In the genomic region with DNA sequence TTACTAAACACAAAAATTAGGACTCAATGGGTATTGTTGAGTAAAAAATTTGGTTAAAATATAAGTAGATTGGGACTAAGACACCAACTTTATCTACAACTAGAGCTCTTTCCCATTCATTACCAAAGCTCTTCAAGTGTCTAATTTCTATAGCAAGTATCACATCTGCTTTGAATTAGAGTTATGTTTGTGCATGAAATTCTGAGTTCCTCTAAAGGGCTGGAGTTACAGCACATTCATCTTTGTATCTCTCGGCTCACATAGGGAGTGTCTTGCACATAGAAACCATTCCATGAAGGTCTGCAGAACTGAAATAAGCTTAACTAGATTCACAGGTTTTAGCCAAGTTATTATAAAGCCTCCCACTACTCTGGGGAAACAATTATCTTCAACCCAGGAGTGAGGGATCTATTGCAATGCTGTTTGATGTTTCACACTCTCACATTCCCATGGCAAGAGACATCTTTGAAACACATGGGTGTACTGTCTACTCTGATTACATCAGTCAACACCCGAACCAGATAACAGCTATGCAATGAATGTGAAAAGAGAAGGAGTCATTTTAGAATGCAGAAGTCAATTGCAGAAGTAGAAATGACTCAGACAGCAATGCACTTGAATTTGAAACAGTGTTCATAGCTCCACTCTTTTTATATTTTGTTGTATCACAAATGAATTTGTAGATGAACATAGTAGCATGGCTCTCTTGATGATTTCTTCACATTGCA, we compare ENCODE assay signal across 19 cellular contexts.
A peak's percentile ranks its signal among the peaks of the same experiment; 100 is the strongest.
DNase-seq lines count a peak whose midpoint lies in the region; ATAC-seq and TF ChIP-seq lines count a peak whose summit lies in the region.
"Had no signal": no experiment of that assay in that cellular context is flagged by ENCODE, and none has a peak within 500 bp of the region (broad histone marks: within the 10 kb centered on the region; RNA-seq: fewer than 3 reads in every experiment).

No MANE protein-coding gene starts in this region.

- H3K36me3 ChIP-seq in left ventricle myocardium inferior (no peaks in the 10 kb centered on the region), SK-N-MC (ENCODE audit: insufficient read depth, low read length) (no peaks in the 10 kb centered on the region), tibial nerve (no peaks in the 10 kb centered on the region)
- H3K36me3 ChIP-seq: ascending aorta, esophagus muscularis mucosa, left lung, SJSA1, thoracic aorta had no signal

- no peak for TF ChIP-seq POLR2A in tibial nerve (IDR thresholded peaks at IDR 0.05)

- intact Hi-C loops in Right ventricle myocardium superior (cut with DNase I): no loop called here
- intact Hi-C loops in left ventricle myocardium inferior (cut with micrococcal nuclease): no loop called here

- H3K27me3 ChIP-seq in left ventricle myocardium inferior (ENCODE audit: low read depth) (no peaks in the 10 kb centered on the region), tibial nerve (no peaks in the 10 kb centered on the region)
- H3K27me3 ChIP-seq: ascending aorta, SJSA1 had no signal

- no peak for TF ChIP-seq CTCF in left ventricle myocardium inferior (IDR thresholded peaks at IDR 0.05; ENCODE audit: borderline replicate concordance)
- no peak for TF ChIP-seq CTCF in fibroblast of mammary gland (conservative IDR thresholded peaks at IDR 0.05; ENCODE audit: control insufficient read depth, insufficient read depth, low read depth, low read length)
- TF ChIP-seq CTCF in tibial nerve (IDR thresholded peaks at IDR 0.05): no peak

- no peak for TF ChIP-seq EP300 in tibial nerve (IDR thresholded peaks at IDR 0.05)

- ATAC-seq in Right ventricle myocardium superior (ENCODE audit: poor library complexity) (peak; percentile 73), HG02884 (IDR thresholded peaks at IDR 0.05; ENCODE audit: unreplicated experiment) (no peak)
- peak; percentile 48 for ATAC-seq in stimulated activated memory B cell treated with anti-CD40 and anti-IgM and Interleukin-4, amounts not matched to agents 10 μg/mL and 1 μg/mL and 100 μg/mL, for 72 hours
- ATAC-seq: left lung, natural killer cell had no signal

- no peaks in the 10 kb centered on the region for H3K4me1 ChIP-seq in left ventricle myocardium inferior
- no peaks in the 10 kb centered on the region for H3K4me1 ChIP-seq in tibial nerve
- H3K4me1 ChIP-seq: ascending aorta, esophagus muscularis mucosa, left lung, SJSA1 had no signal

- 23 to 34% methylated on average over 2 of the region's 2 CpGs for WGBS in tibial nerve, 2 donors

- H3K27ac ChIP-seq in left ventricle myocardium inferior (replicated peaks): no peak overlapping the region
- H3K27ac ChIP-seq in SK-N-MC: peak overlapping the region; percentile 92
- no peak overlapping the region for H3K27ac ChIP-seq in tibial nerve
- H3K27ac ChIP-seq: ascending aorta, esophagus muscularis mucosa, left lung, SJSA1, thoracic aorta had no signal

- DNase-seq in Right ventricle myocardium superior (no peak), left ventricle myocardium inferior (no peak), SK-N-MC (ENCODE audit: low read depth, low spot score) (peak; percentile 64), fibroblast of mammary gland (ENCODE audit: low read depth) (peak; percentile 6), NCI-H1694 treated with DMSO at 0.1 percent for 48 hours (lab: John Stamatoyannopoulos, UW) (no peak), tibial nerve (ENCODE audit: low spot score in 2 of 2) (no peak)
- DNase-seq: activated CD8-positive, alpha-beta memory T cell treated with anti-CD3 and anti-CD28 coated beads for 24 hours; activated effector memory CD4-positive, alpha-beta T cell treated with anti-CD3 and anti-CD28 coated beads, Interleukin-2, amount 50 U/mL, for 16 hours; CD8-positive, alpha-beta memory T cell; dermis blood vessel endothelial cell; left lung; natural killer cell; NCI-H187 had no signal

- no peak overlapping the region for H3K9ac ChIP-seq in SK-N-MC (ENCODE audit: insufficient read length)

- no peak overlapping the region for H3K27ac Mint-ChIP-seq in stimulated activated memory B cell treated with anti-CD40 and anti-IgM and Interleukin-4, amounts not matched to agents 10 μg/mL and 1 μg/mL and 100 μg/mL, for 72 hours
- H3K27ac Mint-ChIP-seq: CD8-positive, alpha-beta memory T cell; natural killer cell had no signal

- no peaks in the 10 kb centered on the region for H3K4me1 Mint-ChIP-seq in stimulated activated memory B cell treated with anti-CD40 and anti-IgM and Interleukin-4, amounts not matched to agents 10 μg/mL and 1 μg/mL and 100 μg/mL, for 72 hours
- H3K4me1 Mint-ChIP-seq: CD8-positive, alpha-beta memory T cell; natural killer cell had no signal

- peaks cover 14% of the 10 kb centered on the region for H3K9me3 Mint-ChIP-seq in stimulated activated memory B cell treated with anti-CD40 and anti-IgM and Interleukin-4, amounts not matched to agents 10 μg/mL and 1 μg/mL and 100 μg/mL, for 72 hours

- H3K9me3 ChIP-seq in left ventricle myocardium inferior (replicated peaks) (peaks cover 24% of the 10 kb centered on the region), SK-N-MC (ENCODE audit: low read depth, low read length) (no peaks in the 10 kb centered on the region), tibial nerve (peaks cover 0 to 27% (median 0%) of the 10 kb centered on the region in 4 donors)
- H3K9me3 ChIP-seq: SJSA1 had no signal

- H3K4me3 ChIP-seq in left ventricle myocardium inferior (no peak overlapping the region), SK-N-MC (peak overlapping the region; percentile 66), fibroblast of mammary gland (ENCODE audit: control insufficient read depth, low read depth, low read length) (no peak overlapping the region), tibial nerve (no peak overlapping the region)
- H3K4me3 ChIP-seq: ascending aorta, esophagus muscularis mucosa, left lung, SJSA1, thoracic aorta had no signal

- H3K4me3 Mint-ChIP-seq in stimulated activated memory B cell treated with anti-CD40 and anti-IgM and Interleukin-4, amounts not matched to agents 10 μg/mL and 1 μg/mL and 100 μg/mL, for 72 hours: no peak overlapping the region
- H3K4me3 Mint-ChIP-seq: CD8-positive, alpha-beta memory T cell; natural killer cell had no signal

- peaks cover 9% of the 10 kb centered on the region for H3K27me3 Mint-ChIP-seq in stimulated activated memory B cell treated with anti-CD40 and anti-IgM and Interleukin-4, amounts not matched to agents 10 μg/mL and 1 μg/mL and 100 μg/mL, for 72 hours

- no peaks in the 10 kb centered on the region for H3K36me3 Mint-ChIP-seq in stimulated activated memory B cell treated with anti-CD40 and anti-IgM and Interleukin-4, amounts not matched to agents 10 μg/mL and 1 μg/mL and 100 μg/mL, for 72 hours

Comparison
In these comparisons a context has a peak if more than half of its experiments do, and no peak if none do; other contexts are left out.
1. DNase-seq: peak in SK-N-MC (single experiment) and fibroblast of mammary gland (single experiment); none in Right ventricle myocardium superior (single experiment), left ventricle myocardium inferior (single experiment), NCI-H1694 treated with DMSO at 0.1 percent for 48 hours (single experiment) and tibial nerve (0 of 2).